18 cellular contexts compared by ENCODE assay signal in genomic region chr3:30333143-30333542, GRCh38.
"Had no signal": no experiment of that assay in that cellular context is flagged by ENCODE, and none has a peak within 500 bp of the region (broad histone marks: within the 10 kb centered on the region; RNA-seq: fewer than 3 reads in every experiment).

No MANE protein-coding gene starts in this region.

- H3K27me3 ChIP-seq: adrenal gland, body of pancreas, right atrium auricular region, tibial artery, uterus had no signal

- H3K27ac ChIP-seq: adrenal gland, body of pancreas, right atrium auricular region, tibial artery, uterus had no signal

- DNase-seq: activated CD4-positive, alpha-beta memory T cell treated with anti-CD3 and anti-CD28 coated beads, Interleukin-2, amount 10 ng/mL, durations not matched to agents 7 days and 5 days; activated CD4-positive, CD25-positive, alpha-beta regulatory T cell treated with anti-CD3 and anti-CD28 coated beads, Interleukin-2, amount 50 U/mL, for 72 hours; activated CD8-positive, alpha-beta memory T cell treated with anti-CD3 and anti-CD28 coated beads, Interleukin-2, amount 50 U/mL, for 4 hours; activated gamma-delta T cell treated with Interleukin-2 at 50 U/mL for 16 hours; activated T-cell treated with anti-CD3 and anti-CD28 coated beads, Interleukin-2, amount 50 U/mL, for 72 hours; adrenal gland; body of pancreas; cerebellar nuclear complex; effector memory CD8-positive, alpha-beta T cell; erythroblast; kidney; left ventricle myocardium superior; mesendoderm; T-helper 9 cell; tibial artery; uterus had no signal

- H3K9me3 ChIP-seq: adrenal gland, body of pancreas, right atrium auricular region, tibial artery, uterus had no signal

- H3K4me3 Mint-ChIP-seq: activated CD4-positive, alpha-beta memory T cell treated with anti-CD3 and anti-CD28 coated beads, Interleukin-2, amount 10 ng/mL, durations not matched to agents 7 days and 5 days; dendritic cell treated with granulocyte-macrophage colony-stimulating factor and Interleukin-4, amounts not matched to agents 40 ng/mL and 50 ng/mL, for 4 days; effector memory CD8-positive, alpha-beta T cell had no signal

- H3K27ac Mint-ChIP-seq: activated CD4-positive, alpha-beta memory T cell treated with anti-CD3 and anti-CD28 coated beads, Interleukin-2, amount 10 ng/mL, durations not matched to agents 7 days and 5 days; dendritic cell treated with granulocyte-macrophage colony-stimulating factor and Interleukin-4, amounts not matched to agents 40 ng/mL and 50 ng/mL, for 4 days had no signal

- ATAC-seq: body of pancreas; effector memory CD8-positive, alpha-beta T cell; left ventricle myocardium superior had no signal
